Comparison of ENCODE assay signal across 8 cellular contexts in genomic region chr2:70300771-70301343, GRCh38. TPM values are rescaled to one million over a fixed set of nuclear protein-coding genes. Genes with fewer than 3 reads are reported as not detected.
DNase-seq lines count a peak whose midpoint lies in the region; ATAC-seq and TF ChIP-seq lines count a peak whose summit lies in the region.

No MANE protein-coding gene starts in this region.

- DNase-seq in cardiac muscle cell (ENCODE audit: low read depth in 1 of 2, low spot score in 1 of 2) (no peak), Right ventricle myocardium superior (no peak), left lung (no peak), type B pancreatic cell (ENCODE audit: extremely low spot score, unreplicated experiment) (no peak), NCI-H1436 (lab: John Stamatoyannopoulos, UW) (no peak), occipital lobe (lab: John Stamatoyannopoulos, UW) (no peak)
- no peak for DNase-seq in activated naive CD8-positive, alpha-beta T cell treated with anti-CD3 and anti-CD28 coated beads for 36 hours
- DNase-seq in stimulated activated naive CD4-positive, alpha-beta T cell (lab: John Stamatoyannopoulos, UW), result no peak

- no peaks in the 10 kb centered on the region for H3K27me3 Mint-ChIP-seq in activated naive CD8-positive, alpha-beta T cell treated with anti-CD3 and anti-CD28 coated beads for 36 hours
- no peaks in the 10 kb centered on the region for H3K27me3 Mint-ChIP-seq in type B pancreatic cell

- H3K9me3 Mint-ChIP-seq in activated naive CD8-positive, alpha-beta T cell treated with anti-CD3 and anti-CD28 coated beads for 36 hours, result peaks cover 1% of the 10 kb centered on the region
- H3K9me3 Mint-ChIP-seq in type B pancreatic cell, result no peaks in the 10 kb centered on the region

- intact Hi-C loops in Right ventricle myocardium superior (cut with DNase I) (no loop called here), left lung (cut with DNase I) (no loop called here)

- peak overlapping the region; percentile 85 for H3K27ac ChIP-seq in cardiac muscle cell
- H3K27ac ChIP-seq in left lung, result peak overlapping the region in 1 of 2 donors; percentile 76

- peak overlapping the region; percentile 86 for H3K4me3 Mint-ChIP-seq in activated naive CD8-positive, alpha-beta T cell treated with anti-CD3 and anti-CD28 coated beads for 36 hours
- peak overlapping the region; percentile 94 for H3K4me3 Mint-ChIP-seq in type B pancreatic cell

- ATAC-seq in Right ventricle myocardium superior (ENCODE audit: poor library complexity), result no peak
- no peak for ATAC-seq in left lung

- H3K9me3 ChIP-seq in cardiac muscle cell (ENCODE audit: low read depth), result no peaks in the 10 kb centered on the region
- H3K9me3 ChIP-seq in left lung, result no peaks in the 10 kb centered on the region

- H3K27me3 ChIP-seq in cardiac muscle cell, result no peaks in the 10 kb centered on the region
- H3K27me3 ChIP-seq in left lung, result no peaks in the 10 kb centered on the region

- peak overlapping the region; percentile 72 for H3K4me3 ChIP-seq in cardiac muscle cell
- H3K4me3 ChIP-seq in left lung, result peak overlapping the region; percentile 88 to 98

- H3K36me3 ChIP-seq in cardiac muscle cell, result peaks cover 16% of the 10 kb centered on the region
- peaks cover 0 to 42% of the 10 kb centered on the region in 2 donors for H3K36me3 ChIP-seq in left lung

- peak overlapping the region; percentile 91 for H3K27ac Mint-ChIP-seq in activated naive CD8-positive, alpha-beta T cell treated with anti-CD3 and anti-CD28 coated beads for 36 hours
- H3K27ac Mint-ChIP-seq in type B pancreatic cell, result peak overlapping the region; percentile 92

- no peak for TF ChIP-seq CTCF in cardiac muscle cell (IDR thresholded peaks at IDR 0.05; ENCODE audit: low read depth, low read length)
- TF ChIP-seq CTCF in left lung (IDR thresholded peaks at IDR 0.05), result peak in 1 of 2 donors; percentile 18
- no peak for TF ChIP-seq CTCF in type B pancreatic cell (conservative IDR thresholded peaks at IDR 0.05)

- no peaks in the 10 kb centered on the region for H3K4me1 ChIP-seq in cardiac muscle cell (ENCODE audit: low read depth)
- H3K4me1 ChIP-seq in left lung, result peaks cover 3 to 19% of the 10 kb centered on the region in 2 donors

- peaks cover 35% of the 10 kb centered on the region for H3K4me1 Mint-ChIP-seq in activated naive CD8-positive, alpha-beta T cell treated with anti-CD3 and anti-CD28 coated beads for 36 hours
- peaks cover 18% of the 10 kb centered on the region for H3K4me1 Mint-ChIP-seq in type B pancreatic cell (ENCODE audit: unreplicated experiment)

- H3K36me3 Mint-ChIP-seq in activated naive CD8-positive, alpha-beta T cell treated with anti-CD3 and anti-CD28 coated beads for 36 hours, result peaks cover 32% of the 10 kb centered on the region
- H3K36me3 Mint-ChIP-seq in type B pancreatic cell, result peaks cover 11% of the 10 kb centered on the region

RNA-seq across cellular contexts. Expression of gene FAM136A, which starts 1.0 kb away (rescaled TPM):
- total RNA-seq in cardiac muscle cell, result 70.8 and 75.5 TPM in 2 replicates
- polyA plus RNA-seq in cardiac muscle cell, result 109 and 113 TPM in 2 replicates
- total RNA-seq in Right ventricle myocardium superior, result 23.3 TPM
- 100 to 1,000 TPM; 115 TPM for total RNA-seq in activated naive CD8-positive, alpha-beta T cell treated with anti-CD3 and anti-CD28 coated beads for 36 hours
- 10 to 100 TPM; 25.6 to 31.9 TPM for total RNA-seq in left lung
- total RNA-seq in type B pancreatic cell (ENCODE audit: low replicate concordance), result 49.6 and 50.7 TPM in 2 replicates
- total RNA-seq in occipital lobe, result 28.2 TPM

RNA-seq across cellular contexts. Expression of gene SNRPG, which starts 7.3 kb away (rescaled TPM):
- total RNA-seq in cardiac muscle cell (105 and 163 TPM in 2 replicates), Right ventricle myocardium superior (150 TPM), left lung (100 to 1,000 TPM; 111 to 145 TPM), type B pancreatic cell (ENCODE audit: low replicate concordance) (153 and 187 TPM in 2 replicates), occipital lobe (94.8 TPM)
- 285 and 359 TPM in 2 replicates for polyA plus RNA-seq in cardiac muscle cell
- total RNA-seq in activated naive CD8-positive, alpha-beta T cell treated with anti-CD3 and anti-CD28 coated beads for 36 hours, result 100 to 1,000 TPM; 590 to 602 TPM

RNA-seq across cellular contexts. Expression of gene PCYOX1, which starts 42.9 kb away (rescaled TPM):
- total RNA-seq in cardiac muscle cell (33.8 and 41.9 TPM in 2 replicates), Right ventricle myocardium superior (106 TPM), left lung (100 to 1,000 TPM in 1 of 2 donors, 10 to 100 TPM in 1; 78.9 to 140 TPM), type B pancreatic cell (ENCODE audit: low replicate concordance) (76.8 and 80.8 TPM in 2 replicates), occipital lobe (101 TPM)
- polyA plus RNA-seq in cardiac muscle cell, result 58.7 and 65.7 TPM in 2 replicates
- total RNA-seq in activated naive CD8-positive, alpha-beta T cell treated with anti-CD3 and anti-CD28 coated beads for 36 hours, result 10 to 100 TPM in 1 of 2 experiments, 1 to 10 TPM in 1; 9.5 to 11.0 TPM

RNA-seq across cellular contexts. Expression of gene TIA1, which starts 52.4 kb away (rescaled TPM):
- total RNA-seq in cardiac muscle cell (135 and 176 TPM in 2 replicates), Right ventricle myocardium superior (44.3 TPM), left lung (100 to 1,000 TPM in 1 of 2 donors, 10 to 100 TPM in 1; 92.9 to 120 TPM), type B pancreatic cell (ENCODE audit: low replicate concordance) (176 and 300 TPM in 2 replicates), occipital lobe (461 TPM)
- 95.3 and 123 TPM in 2 replicates for polyA plus RNA-seq in cardiac muscle cell
- total RNA-seq in activated naive CD8-positive, alpha-beta T cell treated with anti-CD3 and anti-CD28 coated beads for 36 hours, result 10 to 100 TPM; 87.0 to 88.0 TPM
